In the genomic region with DNA sequence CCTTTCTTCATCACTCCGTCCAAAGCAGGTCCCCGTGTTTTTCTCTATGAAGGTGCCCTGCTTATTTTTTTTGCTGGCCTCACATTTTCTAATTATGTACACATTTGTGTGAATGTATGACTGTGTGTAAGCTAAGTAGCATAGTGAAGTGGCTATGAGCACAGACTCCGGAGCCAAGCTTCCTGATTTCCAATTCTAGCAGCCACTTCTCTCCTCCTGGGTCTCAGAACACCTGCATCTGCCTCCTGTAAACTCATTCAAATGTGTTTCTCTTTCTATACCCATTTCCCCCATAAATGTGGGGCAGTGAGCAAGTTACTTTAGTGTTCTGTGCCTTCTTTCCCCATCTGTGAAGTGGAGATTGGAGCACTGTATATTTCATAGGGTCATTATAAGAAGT, we compare ENCODE assay signal across 12 cellular contexts. TPM values are rescaled to one million over a fixed set of nuclear protein-coding genes. Genes with fewer than 3 reads are reported as not detected.
DNase-seq lines count a peak whose midpoint lies in the region; ATAC-seq and TF ChIP-seq lines count a peak whose summit lies in the region.
"Had no signal": no experiment of that assay in that cellular context is flagged by ENCODE, and none has a peak within 500 bp of the region (broad histone marks: within the 10 kb centered on the region; RNA-seq: fewer than 3 reads in every experiment).

No MANE protein-coding gene starts in this region.

- no peak for TF ChIP-seq POLR2A in sigmoid colon (IDR thresholded peaks at IDR 0.05)

- peaks cover 22% of the 10 kb centered on the region for H3K9me3 Mint-ChIP-seq in activated naive CD8-positive, alpha-beta T cell treated with anti-CD3 and anti-CD28 coated beads, Interleukin-2, amount 50 U/mL, for 24 hours
- peaks cover 9 to 14% of the 10 kb centered on the region in 2 donors for H3K9me3 Mint-ChIP-seq in stimulated activated naive B cell treated with anti-CD40 and anti-IgM and Interleukin-4, amounts not matched to agents 10 μg/mL and 1 μg/mL and 100 μg/mL, for 72 hours

- intact Hi-C loops in sigmoid colon (cut with DNase I), result no loop called here

- peak overlapping the region; percentile 97 for H3K4me3 Mint-ChIP-seq in activated naive CD8-positive, alpha-beta T cell treated with anti-CD3 and anti-CD28 coated beads, Interleukin-2, amount 50 U/mL, for 24 hours
- peak overlapping the region; percentile 83 to 88 for H3K4me3 Mint-ChIP-seq in stimulated activated naive B cell treated with anti-CD40 and anti-IgM and Interleukin-4, amounts not matched to agents 10 μg/mL and 1 μg/mL and 100 μg/mL, for 72 hours

- H3K36me3 Mint-ChIP-seq in activated naive CD8-positive, alpha-beta T cell treated with anti-CD3 and anti-CD28 coated beads, Interleukin-2, amount 50 U/mL, for 24 hours (ENCODE audit: low read depth), result peaks cover 64% of the 10 kb centered on the region
- H3K36me3 Mint-ChIP-seq in stimulated activated naive B cell treated with anti-CD40 and anti-IgM and Interleukin-4, amounts not matched to agents 10 μg/mL and 1 μg/mL and 100 μg/mL, for 72 hours, result peaks cover 58 to 65% of the 10 kb centered on the region in 2 donors

- peak; percentile 6 to 20 for ATAC-seq in activated CD4-positive, CD25-positive, alpha-beta regulatory T cell treated with anti-CD3 and anti-CD28 coated beads, Interleukin-2, amount 50 U/mL, for 24 hours
- ATAC-seq in HG03354 (IDR thresholded peaks at IDR 0.05; ENCODE audit: poor library complexity, severe bottlenecking, unreplicated experiment) (peak; percentile 44), GM19023 (IDR thresholded peaks at IDR 0.05; ENCODE audit: unreplicated experiment) (no peak)
- peak; percentile 18 for ATAC-seq in activated naive CD8-positive, alpha-beta T cell treated with anti-CD3 and anti-CD28 coated beads, Interleukin-2, amount 50 U/mL, for 24 hours
- ATAC-seq in stimulated activated naive B cell treated with anti-CD40 and anti-IgM and Interleukin-4, amounts not matched to agents 10 μg/mL and 1 μg/mL and 100 μg/mL, for 72 hours (replicated peaks), result peak; percentile 17 to 29

- no peaks in the 10 kb centered on the region for H3K36me3 ChIP-seq in sigmoid colon
- H3K36me3 ChIP-seq in H7 (replicated peaks; ENCODE audit: control insufficient read depth, insufficient read depth, low read length), result no peaks in the 10 kb centered on the region
- H3K36me3 ChIP-seq: ascending aorta had no signal

- TF ChIP-seq CTCF in sigmoid colon (IDR thresholded peaks at IDR 0.05), result no peak

- no peaks in the 10 kb centered on the region for H3K27me3 Mint-ChIP-seq in activated naive CD8-positive, alpha-beta T cell treated with anti-CD3 and anti-CD28 coated beads, Interleukin-2, amount 50 U/mL, for 24 hours
- H3K27me3 Mint-ChIP-seq in stimulated activated naive B cell treated with anti-CD40 and anti-IgM and Interleukin-4, amounts not matched to agents 10 μg/mL and 1 μg/mL and 100 μg/mL, for 72 hours, result no peaks in the 10 kb centered on the region

- H3K27me3 ChIP-seq in sigmoid colon (no peaks in the 10 kb centered on the region), H7 (ENCODE audit: control insufficient read depth, insufficient read depth, low read length) (no peaks in the 10 kb centered on the region)
- H3K27me3 ChIP-seq: ascending aorta had no signal

- H3K4me3 ChIP-seq in sigmoid colon (no peak overlapping the region), H7 (ENCODE audit: insufficient read depth, low read depth, low read length) (no peak overlapping the region)
- H3K4me3 ChIP-seq: ascending aorta had no signal

- H3K4me1 Mint-ChIP-seq in activated naive CD8-positive, alpha-beta T cell treated with anti-CD3 and anti-CD28 coated beads, Interleukin-2, amount 50 U/mL, for 24 hours, result peaks cover 78% of the 10 kb centered on the region
- H3K4me1 Mint-ChIP-seq in stimulated activated naive B cell treated with anti-CD40 and anti-IgM and Interleukin-4, amounts not matched to agents 10 μg/mL and 1 μg/mL and 100 μg/mL, for 72 hours, result peaks cover 38 to 65% of the 10 kb centered on the region in 2 donors

- 35 to 70% methylated on average over 3 of the region's 3 CpGs for WGBS in sigmoid colon, 2 donors

- DNase-seq in activated CD4-positive, CD25-positive, alpha-beta regulatory T cell treated with anti-CD3 and anti-CD28 coated beads, Interleukin-2, amount 50 U/mL, for 72 hours, result no peak
- peak; percentile 22 for DNase-seq in activated naive CD8-positive, alpha-beta T cell treated with anti-CD3 and anti-CD28 coated beads, Interleukin-2, amount 50 U/mL, for 24 hours
- DNase-seq in stimulated activated naive B cell treated with anti-CD40 and anti-IgM and Interleukin-4, amounts not matched to agents 10 μg/mL and 1 μg/mL and 100 μg/mL, for 72 hours, result no peak
- DNase-seq in sigmoid colon (no peak), H7 (no peak)
- DNase-seq: activated CD4-positive, CD25-positive, alpha-beta regulatory T cell; NCI-H1105 had no signal

- H3K27ac Mint-ChIP-seq in activated naive CD8-positive, alpha-beta T cell treated with anti-CD3 and anti-CD28 coated beads, Interleukin-2, amount 50 U/mL, for 24 hours, result peak overlapping the region; percentile 96
- peak overlapping the region; percentile 93 for H3K27ac Mint-ChIP-seq in stimulated activated naive B cell treated with anti-CD40 and anti-IgM and Interleukin-4, amounts not matched to agents 10 μg/mL and 1 μg/mL and 100 μg/mL, for 72 hours

- H3K9me3 ChIP-seq in sigmoid colon, result peaks cover 0 to 2% (median 0%) of the 10 kb centered on the region in 4 donors
- H3K9me3 ChIP-seq: ascending aorta had no signal

- no peaks in the 10 kb centered on the region for H3K4me1 ChIP-seq in sigmoid colon
- H3K4me1 ChIP-seq: ascending aorta had no signal

- no peak for TF ChIP-seq EP300 in sigmoid colon (IDR thresholded peaks at IDR 0.05)

- no peak overlapping the region for H3K27ac ChIP-seq in sigmoid colon
- H3K27ac ChIP-seq: ascending aorta had no signal

RNA-seq across cellular contexts. Expression of gene SLAMF6, which starts 2.1 kb away (rescaled TPM):
- total RNA-seq in sigmoid colon, result 1 to 10 TPM in 2 of 4 donors, under 1 TPM in 1, not detected in 1; 0.41 to 1.2 (median 1.1) TPM
- 10 to 100 TPM in 1 of 3 donors, 1 to 10 TPM in 1, under 1 TPM in 1; 0.60 to 15.2 (median 1.4) TPM for polyA plus RNA-seq in sigmoid colon
- not detected in 2 replicates for total RNA-seq in H7 (2014; rRNA removed; shearing (Covaris generic))
- total RNA-seq: ascending aorta, temporal lobe had no signal

RNA-seq across cellular contexts. Expression of gene CD84, which starts 58.3 kb away (rescaled TPM):
- total RNA-seq in sigmoid colon, result 1 to 10 TPM; 2.2 to 7.5 (median 3.3) TPM
- 1 to 10 TPM in 2 of 3 donors, under 1 TPM in 1; 0.60 to 5.5 (median 3.2) TPM for polyA plus RNA-seq in sigmoid colon
- total RNA-seq in H7 (2014; rRNA removed; shearing (Covaris generic)), result not detected in 2 replicates
